In genomic region chr13:57970404-57970803, GRCh38 we compare ENCODE assay signal across 2 cellular contexts.
TF ChIP-seq lines count a peak whose summit lies in the region.

No MANE protein-coding gene starts in this region.

TF ChIP-seq in GM23338, 12 proteins besides CTCF, POLR2A, EP300 and RAD21 (continued from another document):
- TF ChIP-seq, protein P1, sequence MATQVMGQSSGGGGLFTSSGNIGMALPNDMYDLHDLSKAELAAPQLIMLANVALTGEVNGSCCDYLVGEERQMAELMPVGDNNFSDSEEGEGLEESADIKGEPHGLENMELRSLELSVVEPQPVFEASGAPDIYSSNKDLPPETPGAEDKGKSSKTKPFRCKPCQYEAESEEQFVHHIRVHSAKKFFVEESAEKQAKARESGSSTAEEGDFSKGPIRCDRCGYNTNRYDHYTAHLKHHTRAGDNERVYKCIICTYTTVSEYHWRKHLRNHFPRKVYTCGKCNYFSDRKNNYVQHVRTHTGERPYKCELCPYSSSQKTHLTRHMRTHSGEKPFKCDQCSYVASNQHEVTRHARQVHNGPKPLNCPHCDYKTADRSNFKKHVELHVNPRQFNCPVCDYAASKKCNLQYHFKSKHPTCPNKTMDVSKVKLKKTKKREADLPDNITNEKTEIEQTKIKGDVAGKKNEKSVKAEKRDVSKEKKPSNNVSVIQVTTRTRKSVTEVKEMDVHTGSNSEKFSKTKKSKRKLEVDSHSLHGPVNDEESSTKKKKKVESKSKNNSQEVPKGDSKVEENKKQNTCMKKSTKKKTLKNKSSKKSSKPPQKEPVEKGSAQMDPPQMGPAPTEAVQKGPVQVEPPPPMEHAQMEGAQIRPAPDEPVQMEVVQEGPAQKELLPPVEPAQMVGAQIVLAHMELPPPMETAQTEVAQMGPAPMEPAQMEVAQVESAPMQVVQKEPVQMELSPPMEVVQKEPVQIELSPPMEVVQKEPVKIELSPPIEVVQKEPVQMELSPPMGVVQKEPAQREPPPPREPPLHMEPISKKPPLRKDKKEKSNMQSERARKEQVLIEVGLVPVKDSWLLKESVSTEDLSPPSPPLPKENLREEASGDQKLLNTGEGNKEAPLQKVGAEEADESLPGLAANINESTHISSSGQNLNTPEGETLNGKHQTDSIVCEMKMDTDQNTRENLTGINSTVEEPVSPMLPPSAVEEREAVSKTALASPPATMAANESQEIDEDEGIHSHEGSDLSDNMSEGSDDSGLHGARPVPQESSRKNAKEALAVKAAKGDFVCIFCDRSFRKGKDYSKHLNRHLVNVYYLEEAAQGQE (IDR thresholded peaks at IDR 0.05; ENCODE audit: unreplicated experiment), result no peak
- TF ChIP-seq ZNF331 (CRISPR knock-in tag; IDR thresholded peaks at IDR 0.05; ENCODE audit: low read depth), result no peak
- TF ChIP-seq ETS1 (IDR thresholded peaks at IDR 0.05), result no peak
- no peak for TF ChIP-seq POLR2AphosphoS5 (IDR thresholded peaks at IDR 0.05; ENCODE audit: low read depth)

TF ChIP-seq in endothelial cell of umbilical vein, 7 proteins besides CTCF, POLR2A, EP300 and RAD21 (continued from another document):
- no peak for TF ChIP-seq MYC (IDR thresholded peaks at IDR 0.05; ENCODE audit: low read depth, low read length)
- TF ChIP-seq JUN (IDR thresholded peaks at IDR 0.05; ENCODE audit: borderline replicate concordance, insufficient read depth, insufficient read length, low read depth), result no peak
- no peak for TF ChIP-seq FOS (IDR thresholded peaks at IDR 0.05; ENCODE audit: borderline replicate concordance, insufficient read depth, low read length)
